ENCODE assay signal across 9 cellular contexts in genomic region chr12:41932470-41932991, GRCh38.
DNase-seq lines count a peak whose midpoint lies in the region; ATAC-seq, FAIRE-seq and TF ChIP-seq lines count a peak whose summit lies in the region.
"Had no signal": no experiment of that assay in that cellular context is flagged by ENCODE, and none has a peak within 500 bp of the region (broad histone marks: within the 10 kb centered on the region; RNA-seq: fewer than 3 reads in every experiment).

No MANE protein-coding gene starts in this region.

- H4K91ac ChIP-seq in H1 (replicated peaks; ENCODE audit: insufficient read length, low read length) = no peak overlapping the region

- TF ChIP-seq RAD21 in H1 (IDR thresholded peaks at IDR 0.05 in 1 of 2, conservative IDR thresholded peaks at IDR 0.05 in 1 of 2; ENCODE audit: low read depth in 2 of 2, low read length in 2 of 2) = peak in 1 of 2 experiments; percentile 23; a peak in 1 of 4 replicates

- no peak overlapping the region for H3K14ac ChIP-seq in H1 (ENCODE audit: insufficient read length)

- H2BK12ac ChIP-seq in H1 (ENCODE audit: low read depth, low read length) = 0 out of 2 replicates have a peak overlapping the region, but pooled peaks have one; percentile 12

- WGBS in H1 (ENCODE audit: extremely low coverage in 1 of 2, insufficient coverage in 1 of 2, insufficient read length in 1 of 2, insufficient replicate concordance in 2 of 2, low coverage in 1 of 2, low lambda C conversion rate in 2 of 2, missing lambda C conversion rate in 1 of 2), 2 experiments = 5% methylated on average over 27 of the region's 35 CpGs; no CpG with 5 or more reads in 1 of the 2 experiments
- WGBS in stomach, 5 donors = 1 to 2% (median 1%) methylated on average over 25 to 35 of the region's 35 CpGs

- H4K20me1 ChIP-seq in MM.1S (ENCODE audit: insufficient read depth, low read length) (no peaks in the 10 kb centered on the region), H1 (replicated peaks in 1 of 2; ENCODE audit: control insufficient read depth in 1 of 2, insufficient read depth in 2 of 2, low read length in 2 of 2) (peaks cover 0 to 2% of the 10 kb centered on the region in 2 experiments)

- intact Hi-C loops in stomach (cut with DNase I; ENCODE audit: low total_unique reads) = no loop called here

- no peak for TF ChIP-seq EP300 in H1 (IDR thresholded peaks at IDR 0.05; ENCODE audit: borderline replicate concordance in 1 of 2, low read depth in 2 of 2, low read length in 2 of 2)
- TF ChIP-seq EP300 in stomach (IDR thresholded peaks at IDR 0.05) = no peak

- H2BK20ac ChIP-seq in H1 (ENCODE audit: low read length) = no peak overlapping the region

- H3K9me3 ChIP-seq in MM.1S (replicated peaks; ENCODE audit: insufficient read depth, low read length) = no peaks in the 10 kb centered on the region; the same call in 1 of the 2 replicates
- peaks cover 6 to 11% of the 10 kb centered on the region in 2 experiments; a peak in 3 of 4 replicates for H3K9me3 ChIP-seq in H1 (ENCODE audit: insufficient read depth in 2 of 2, low read depth in 1 of 2, low read length in 1 of 2)
- H3K9me3 ChIP-seq in stomach = no peaks in the 10 kb centered on the region

- no peak overlapping the region for H2BK120ac ChIP-seq in H1 (replicated peaks; ENCODE audit: low read depth, low read length)

- H3K79me2 ChIP-seq in MM.1S (ENCODE audit: low read length) = no peaks in the 10 kb centered on the region
- no peaks in the 10 kb centered on the region for H3K79me2 ChIP-seq in H1 (ENCODE audit: control insufficient read depth in 1 of 2, insufficient read depth in 2 of 2, low read length in 2 of 2)

- H2BK5ac ChIP-seq in H1 (ENCODE audit: low read depth, low read length) = no peak overlapping the region

- peak overlapping the region; percentile 48; the same call in 1 of the 2 replicates for H2AFZ ChIP-seq in MM.1S (ENCODE audit: low read length)
- no peak overlapping the region for H2AFZ ChIP-seq in H1 (ENCODE audit: low read length)

- no peaks in the 10 kb centered on the region for H3K9me2 ChIP-seq in MM.1S (replicated peaks; ENCODE audit: insufficient read depth, low read length)

- H4K5ac ChIP-seq in H1 (ENCODE audit: insufficient read length, low read depth, low read length) = no peak overlapping the region

- TF ChIP-seq CTCF in AG04449 (IDR thresholded peaks at IDR 0.05; ENCODE audit: insufficient read depth, low read length, missing control alignments) = no peak
- no peak for TF ChIP-seq CTCF in GM13976 (IDR thresholded peaks at IDR 0.05; ENCODE audit: borderline replicate concordance, control extremely low read depth, extremely low read depth, insufficient read depth, missing control alignments)
- no peak for TF ChIP-seq CTCF in MM.1S (IDR thresholded peaks at IDR 0.05; ENCODE audit: low read length)
- peak in 2 of 3 experiments; percentile 4 to 5; a peak in 1 of 4 replicates for TF ChIP-seq CTCF in H1 (IDR thresholded peaks at IDR 0.05; ENCODE audit: control extremely low read depth in 1 of 3, insufficient read depth in 1 of 3, low read depth in 1 of 3, low read length in 3 of 3)
- TF ChIP-seq CTCF in stomach (IDR thresholded peaks at IDR 0.05) = no peak

- H3K4ac ChIP-seq in H1 (replicated peaks; ENCODE audit: insufficient read length, low read depth, low read length) = no peak overlapping the region

- H3K36me3 ChIP-seq in MM.1S (replicated peaks; ENCODE audit: insufficient read depth, low read length) (no peaks in the 10 kb centered on the region), H1 (ENCODE audit: control insufficient read depth in 2 of 4, insufficient read depth in 4 of 4, low read length in 3 of 4) (no peaks in the 10 kb centered on the region), stomach (no peaks in the 10 kb centered on the region)

- H3K4me3 ChIP-seq in AG04449 (ENCODE audit: low read depth, low read length) (peak overlapping the region; percentile 49), MM.1S (ENCODE audit: low read length) (no peak overlapping the region), H1 (ENCODE audit: extremely low read depth in 1 of 4, insufficient read depth in 2 of 4, low read depth in 3 of 4, low read length in 4 of 4) (peak overlapping the region; percentile 37 to 60 (median 50)), stomach (peak overlapping the region; percentile 48 to 59 (median 54))

- no peak overlapping the region for H3K27ac ChIP-seq in MM.1S (ENCODE audit: low read length)
- H3K27ac ChIP-seq in H1 (ENCODE audit: low read depth, low read length) = no peak overlapping the region
- H3K27ac ChIP-seq in stomach = peak overlapping the region; percentile 15 to 69 (median 44)
- H3K27ac ChIP-seq: epithelial cell of prostate had no signal

- H3K27me3 ChIP-seq in MM.1S (replicated peaks; ENCODE audit: insufficient read depth, low read length) = no peaks in the 10 kb centered on the region
- H3K27me3 ChIP-seq in H1 (replicated peaks in 1 of 4; ENCODE audit: control insufficient read depth in 3 of 4, extremely low read depth in 1 of 4, insufficient read depth in 3 of 4, low read length in 3 of 4) = peaks cover 9 to 42% (median 38%) of the 10 kb centered on the region in 4 experiments
- H3K27me3 ChIP-seq in stomach = no peaks in the 10 kb centered on the region

- CTCF ChIA-PET in AG04449 (lab: Yijun Ruan, JAX) (no interaction called here), H1 (lab: Charles Lee; ENCODE audit: partially characterized antibody) (no interaction called here)

- POLR2A ChIA-PET in AG04449 (lab: Yijun Ruan, JAX) (no interaction called here), H1 (lab: Charles Lee; ENCODE audit: partially characterized antibody) (no interaction called here)

- no peak for DNase-seq in AG04449 (ENCODE audit: low read depth, low spot score)
- DNase-seq in GM13976 (ENCODE audit: low spot score) = peak; percentile 42
- no peak for DNase-seq in MM.1S
- DNase-seq in SK-N-DZ (ENCODE audit: low spot score) = peak; percentile 83
- peak in 1 of 2 experiments; percentile 66 for DNase-seq in H1 (ENCODE audit: low read depth in 1 of 2, low spot score in 2 of 2)
- DNase-seq in lung microvascular endothelial cell (ENCODE audit: low read depth in 2 of 2) = peak; percentile 65 to 76
- peak; percentile 63 for DNase-seq in stomach

- no peaks in the 10 kb centered on the region for H3F3A ChIP-seq in MM.1S (ENCODE audit: insufficient read depth, low read length)

- TF ChIP-seq POLR2A in H1 (IDR thresholded peaks at IDR 0.05; ENCODE audit: control extremely low read depth in 1 of 2, low read depth in 2 of 2, low read length in 2 of 2) = no peak
- no peak for TF ChIP-seq POLR2A in stomach (IDR thresholded peaks at IDR 0.05)

- peak overlapping the region; percentile 39; the same call in 1 of the 2 replicates for H4K8ac ChIP-seq in H1 (ENCODE audit: extremely low read depth, insufficient read depth, low read length)

- H3K4me1 ChIP-seq in MM.1S (ENCODE audit: low read length) (no peaks in the 10 kb centered on the region), H1 (replicated peaks in 1 of 4; ENCODE audit: control insufficient read depth in 3 of 4, insufficient read depth in 4 of 4, low read length in 3 of 4) (peaks cover 2 to 7% (median 5%) of the 10 kb centered on the region in 4 experiments; a peak in 6 of 7 replicates), stomach (peaks cover 0 to 28% (median 17%) of the 10 kb centered on the region in 4 donors)

- in situ Hi-C loops in GM13976 (cut with MboI; ENCODE audit: low sequenced_read_pairs, unreplicated experiment) = no loop called here

- H3K4me2 ChIP-seq in MM.1S (ENCODE audit: low read depth, low read length) (peak overlapping the region; percentile 13; the same call in 1 of the 2 replicates), H1 (ENCODE audit: insufficient read depth in 1 of 2, low read depth in 2 of 2, low read length in 2 of 2) (peak overlapping the region; percentile 82 to 85)

- no peak overlapping the region for H3K56ac ChIP-seq in H1 (replicated peaks; ENCODE audit: insufficient read length, low read depth, low read length)

- no peak for FAIRE-seq in H1 (lab: Jason Lieb, UNC)

- no peak for ATAC-seq in GM18873 (IDR thresholded peaks at IDR 0.05; ENCODE audit: low FRiP score, unreplicated experiment)

- H2BK15ac ChIP-seq in H1 (ENCODE audit: low read length) = no peak overlapping the region

- H3K23ac ChIP-seq in H1 (ENCODE audit: insufficient read length) = no peak overlapping the region

- H2AK5ac ChIP-seq in H1 (ENCODE audit: low read depth, low read length) = no peak overlapping the region

- no peak overlapping the region; the same call in 1 of the 2 replicates for H3K18ac ChIP-seq in H1 (ENCODE audit: extremely low read depth, low read length)

- H3K9ac ChIP-seq in MM.1S (ENCODE audit: low read length) (no peak overlapping the region), H1 (replicated peaks in 1 of 4; ENCODE audit: extremely low read depth in 1 of 4, low read depth in 3 of 4, low read length in 3 of 4) (no peak overlapping the region; a peak in 3 of 7 replicates)

- peaks cover 8% of the 10 kb centered on the region; the same call in 1 of the 2 replicates for H3K23me2 ChIP-seq in H1 (ENCODE audit: low read depth, low read length)

- H3K79me1 ChIP-seq in H1 (ENCODE audit: low read depth, low read length) = no peaks in the 10 kb centered on the region

TF ChIP-seq in H1, 55 proteins besides CTCF, POLR2A, EP300 and RAD21:
- TF ChIP-seq MAX (IDR thresholded peaks at IDR 0.05) = 0 out of 2 replicates have a peak, but pooled peaks have one; percentile 10
- TF ChIP-seq KDM1A (IDR thresholded peaks at IDR 0.05; ENCODE audit: borderline replicate concordance, low read length) = no peak
- TF ChIP-seq CBX8 (IDR thresholded peaks at IDR 0.05; ENCODE audit: borderline replicate concordance, low read depth, low read length) = no peak
- TF ChIP-seq KDM4A (IDR thresholded peaks at IDR 0.05; ENCODE audit: low read depth, low read length, severe bottlenecking) = peak; percentile 29
- peak; percentile 72 for TF ChIP-seq ASH2L (IDR thresholded peaks at IDR 0.05; ENCODE audit: low read length)
- TF ChIP-seq SIX5 (IDR thresholded peaks at IDR 0.05; ENCODE audit: low read depth, low read length) = no peak
- TF ChIP-seq GABPA (IDR thresholded peaks at IDR 0.05; ENCODE audit: borderline replicate concordance, insufficient read depth, low read length) = no peak
- TF ChIP-seq E2F6 (IDR thresholded peaks at IDR 0.05) = peak; percentile 23; the same call in 1 of the 2 replicates
- TF ChIP-seq SP4 (IDR thresholded peaks at IDR 0.05; ENCODE audit: low read length) = no peak
- no peak for TF ChIP-seq TEAD4 (IDR thresholded peaks at IDR 0.05; ENCODE audit: low read depth, low read length)
TF ChIP-seq in H1: peak in this region for 4.

Comparison
In these comparisons a context has a peak if more than half of its experiments do, and no peak if none do; other contexts are left out.
1. DNase-seq: peak in GM13976 (single experiment), SK-N-DZ (single experiment), lung microvascular endothelial cell (2 of 2) and stomach (single experiment); none in AG04449 (single experiment) and MM.1S (single experiment).
2. CTCF ChIP-seq: peak in H1 (2 of 3); none in AG04449 (single experiment), GM13976 (single experiment), MM.1S (single experiment) and stomach (0 of 7).
3. H3K27ac ChIP-seq: peak in stomach (5 of 5); none in MM.1S (single experiment) and H1 (single experiment).